Comparison of ENCODE assay signal across 10 cellular contexts in genomic region chr5:172235132-172235780, GRCh38. TPM values are rescaled to one million over a fixed set of nuclear protein-coding genes. Genes with fewer than 3 reads are reported as not detected.
DNase-seq lines count a peak whose midpoint lies in the region; ATAC-seq and TF ChIP-seq lines count a peak whose summit lies in the region.
"Had no signal": no experiment of that assay in that cellular context is flagged by ENCODE, and none has a peak within 500 bp of the region (broad histone marks: within the 10 kb centered on the region; RNA-seq: fewer than 3 reads in every experiment).

No MANE protein-coding gene starts in this region.

- peaks cover 3% of the 10 kb centered on the region for H3K9me3 Mint-ChIP-seq in neural progenitor cell

- intact Hi-C loops in aorta (cut with DNase I): no loop called here

- H3K27me3 Mint-ChIP-seq in neural progenitor cell (ENCODE audit: insufficient read depth, low read depth): peaks cover 4% of the 10 kb centered on the region

- no peak overlapping the region for H3K23ac ChIP-seq in mesendoderm (ENCODE audit: low read length)

- H2AK5ac ChIP-seq in mesendoderm (ENCODE audit: low read length): no peak overlapping the region

- peaks cover 6% of the 10 kb centered on the region for H3K4me1 Mint-ChIP-seq in neural progenitor cell

- H3K36me3 ChIP-seq in neural progenitor cell (peaks cover 20% of the 10 kb centered on the region), mesendoderm (ENCODE audit: control insufficient read depth, insufficient read depth, low read length) (no peaks in the 10 kb centered on the region), aorta (ENCODE audit: control insufficient read depth in 1 of 2, insufficient read depth in 2 of 2, low read length in 1 of 2) (peaks cover 4% of the 10 kb centered on the region in 2 donors)

- ATAC-seq in GM18858 (IDR thresholded peaks at IDR 0.05; ENCODE audit: unreplicated experiment): peak; percentile 65
- peak; percentile 70 for ATAC-seq in HG02943 (IDR thresholded peaks at IDR 0.05; ENCODE audit: low read depth, unreplicated experiment)
- no peak for ATAC-seq in HG03521 (IDR thresholded peaks at IDR 0.05; ENCODE audit: unreplicated experiment)
- no peak for ATAC-seq in GM19397 (IDR thresholded peaks at IDR 0.05; ENCODE audit: unreplicated experiment)
- no peak for ATAC-seq in aorta (ENCODE audit: low FRiP score)

- WGBS in mesendoderm (ENCODE audit: extremely low coverage, insufficient coverage, low lambda C conversion rate): no CpG with 5 or more reads among the region's 4 CpGs
- 68 to 73% methylated on average over 4 of the region's 4 CpGs for WGBS in aorta, 2 donors

- H3K4me3 ChIP-seq in neural progenitor cell (no peak overlapping the region), mesendoderm (ENCODE audit: low read length) (no peak overlapping the region), aorta (ENCODE audit: low read length in 2 of 2) (no peak overlapping the region)

- H3K18ac ChIP-seq in mesendoderm (ENCODE audit: low read length): no peak overlapping the region

- H3K79me2 ChIP-seq in neural progenitor cell (ENCODE audit: low read depth): peaks cover 98% of the 10 kb centered on the region
- H3K79me2 ChIP-seq in mesendoderm (ENCODE audit: control insufficient read depth, insufficient read depth, low read length): peaks cover 6% of the 10 kb centered on the region

- no peak overlapping the region for H2BK5ac ChIP-seq in mesendoderm (ENCODE audit: low read length)

- H3K56ac ChIP-seq in mesendoderm (ENCODE audit: low read length): no peak overlapping the region

- no peak overlapping the region for H4K5ac ChIP-seq in mesendoderm (ENCODE audit: low read length)

- no peak overlapping the region for H3K9ac ChIP-seq in neural progenitor cell
- H3K9ac ChIP-seq in mesendoderm (ENCODE audit: low read length): no peak overlapping the region

- no peak for TF ChIP-seq CTCF in neural progenitor cell (IDR thresholded peaks at IDR 0.05)

- no peak overlapping the region for H2BK120ac ChIP-seq in mesendoderm (ENCODE audit: low read depth, low read length)

- no peak overlapping the region for H2BK15ac ChIP-seq in mesendoderm (replicated peaks; ENCODE audit: low read depth)

- H3K9me3 ChIP-seq in neural progenitor cell (ENCODE audit: low read depth) (no peaks in the 10 kb centered on the region), aorta (ENCODE audit: control insufficient read depth, low read length) (no peaks in the 10 kb centered on the region)

- H3K27me3 ChIP-seq in neural progenitor cell: no peaks in the 10 kb centered on the region
- no peaks in the 10 kb centered on the region for H3K27me3 ChIP-seq in mesendoderm (ENCODE audit: insufficient read depth, low read length, poor library complexity)
- no peaks in the 10 kb centered on the region for H3K27me3 ChIP-seq in aorta (ENCODE audit: control insufficient read depth in 1 of 2, insufficient read depth in 2 of 2, low read length in 1 of 2)

- no peak overlapping the region for H3K4me3 Mint-ChIP-seq in neural progenitor cell

- no peak overlapping the region for H2AFZ ChIP-seq in neural progenitor cell (replicated peaks)

- DNase-seq in SKM-1 (lab: John Stamatoyannopoulos, UW; ENCODE audit: unreplicated experiment) (peak; percentile 49), neural progenitor cell (ENCODE audit: low spot score) (no peak), mesendoderm (no peak), aorta (no peak)
- DNase-seq: GOT3 had no signal

- H3F3A ChIP-seq in neural progenitor cell (ENCODE audit: low read depth): peaks cover 15% of the 10 kb centered on the region

- H4K8ac ChIP-seq in mesendoderm (ENCODE audit: low read depth, low read length): no peak overlapping the region

- peak overlapping the region; percentile 9 for H3K27ac Mint-ChIP-seq in neural progenitor cell

- H3K27ac ChIP-seq in neural progenitor cell: peak overlapping the region; percentile 54
- no peak overlapping the region for H3K27ac ChIP-seq in mesendoderm (ENCODE audit: low read depth, low read length)
- no peak overlapping the region for H3K27ac ChIP-seq in aorta (ENCODE audit: low read depth in 1 of 2, low read length in 2 of 2)
- H3K27ac ChIP-seq: epithelial cell of prostate had no signal

- no peak overlapping the region for H3K4me2 ChIP-seq in neural progenitor cell
- H3K4me2 ChIP-seq in mesendoderm (ENCODE audit: low read length): no peak overlapping the region

- peaks cover 27% of the 10 kb centered on the region for H3K36me3 Mint-ChIP-seq in neural progenitor cell

- peaks cover 21% of the 10 kb centered on the region for H3K4me1 ChIP-seq in neural progenitor cell
- H3K4me1 ChIP-seq in mesendoderm (ENCODE audit: control insufficient read depth, low read depth, low read length): no peaks in the 10 kb centered on the region
- no peaks in the 10 kb centered on the region for H3K4me1 ChIP-seq in aorta (ENCODE audit: control insufficient read depth in 1 of 2, insufficient read depth in 2 of 2, low read length in 2 of 2)

- no peak overlapping the region for H3K4ac ChIP-seq in mesendoderm (ENCODE audit: low read depth, low read length)

- H4K20me1 ChIP-seq in neural progenitor cell (ENCODE audit: low read depth): peaks cover 80% of the 10 kb centered on the region

- peaks cover 2% of the 10 kb centered on the region for H3K79me1 ChIP-seq in mesendoderm (ENCODE audit: low read length)

RNA-seq across cellular contexts. Expression of gene EFCAB9, which starts 41.3 kb away (rescaled TPM):
- total RNA-seq in neural progenitor cell (ENCODE audit: low replicate concordance) (not detected in 2 replicates), aorta (not detected)
- not detected for polyA plus RNA-seq in mesendoderm (2013, experiment 1 of 2)
- polyA plus RNA-seq in mesendoderm (2013, experiment 2 of 2): not detected
- not detected for polyA plus RNA-seq in aorta

RNA-seq across cellular contexts. Expression of gene STK10, which starts 47.2 kb away (rescaled TPM):
- total RNA-seq in neural progenitor cell (ENCODE audit: low replicate concordance): 4.4 and 10.5 TPM in 2 replicates
- polyA plus RNA-seq in mesendoderm (2013, experiment 1 of 2): 6.8 TPM
- polyA plus RNA-seq in mesendoderm (2013, experiment 2 of 2): 7.2 TPM
- 10 to 100 TPM; 32.5 to 67.7 TPM for total RNA-seq in aorta
- 1 to 10 TPM; 4.1 to 5.1 TPM for polyA plus RNA-seq in aorta

RNA-seq across cellular contexts. Expression of gene UBTD2, which starts 48.3 kb away (rescaled TPM):
- total RNA-seq in neural progenitor cell (ENCODE audit: low replicate concordance): 62.5 and 92.9 TPM in 2 replicates
- polyA plus RNA-seq in mesendoderm (2013, experiment 1 of 2): 23.9 TPM
- 24.4 TPM for polyA plus RNA-seq in mesendoderm (2013, experiment 2 of 2)
- total RNA-seq in aorta: 10 to 100 TPM; 17.0 to 21.1 TPM
- polyA plus RNA-seq in aorta: 10 to 100 TPM in 1 of 2 donors, 1 to 10 TPM in 1; 8.8 to 16.3 TPM

Comparison
In these comparisons a context has a peak if more than half of its experiments do, and no peak if none do; other contexts are left out.
1. ATAC-seq: peak in GM18858 (single experiment) and HG02943 (single experiment); none in HG03521 (single experiment), GM19397 (single experiment) and aorta (single experiment).